ENCODE assay signal across 6 cellular contexts in genomic region chr12:122609696-122610095, GRCh38.
"Had no signal": no experiment of that assay in that cellular context is flagged by ENCODE, and none has a peak within 500 bp of the region (broad histone marks: within the 10 kb centered on the region; RNA-seq: fewer than 3 reads in every experiment).

No MANE protein-coding gene starts in this region.

- DNase-seq: H9, HFFc6, IMR-90, KG1 had no signal

- H3K4me3 ChIP-seq: GM23338, K562 had no signal

- ATAC-seq: GM23338, K562 had no signal

- H3K4me2 ChIP-seq: GM23338 had no signal

- H2AFZ ChIP-seq: GM23338 had no signal
